ENCODE assay signal across 10 cellular contexts in the genomic region with DNA sequence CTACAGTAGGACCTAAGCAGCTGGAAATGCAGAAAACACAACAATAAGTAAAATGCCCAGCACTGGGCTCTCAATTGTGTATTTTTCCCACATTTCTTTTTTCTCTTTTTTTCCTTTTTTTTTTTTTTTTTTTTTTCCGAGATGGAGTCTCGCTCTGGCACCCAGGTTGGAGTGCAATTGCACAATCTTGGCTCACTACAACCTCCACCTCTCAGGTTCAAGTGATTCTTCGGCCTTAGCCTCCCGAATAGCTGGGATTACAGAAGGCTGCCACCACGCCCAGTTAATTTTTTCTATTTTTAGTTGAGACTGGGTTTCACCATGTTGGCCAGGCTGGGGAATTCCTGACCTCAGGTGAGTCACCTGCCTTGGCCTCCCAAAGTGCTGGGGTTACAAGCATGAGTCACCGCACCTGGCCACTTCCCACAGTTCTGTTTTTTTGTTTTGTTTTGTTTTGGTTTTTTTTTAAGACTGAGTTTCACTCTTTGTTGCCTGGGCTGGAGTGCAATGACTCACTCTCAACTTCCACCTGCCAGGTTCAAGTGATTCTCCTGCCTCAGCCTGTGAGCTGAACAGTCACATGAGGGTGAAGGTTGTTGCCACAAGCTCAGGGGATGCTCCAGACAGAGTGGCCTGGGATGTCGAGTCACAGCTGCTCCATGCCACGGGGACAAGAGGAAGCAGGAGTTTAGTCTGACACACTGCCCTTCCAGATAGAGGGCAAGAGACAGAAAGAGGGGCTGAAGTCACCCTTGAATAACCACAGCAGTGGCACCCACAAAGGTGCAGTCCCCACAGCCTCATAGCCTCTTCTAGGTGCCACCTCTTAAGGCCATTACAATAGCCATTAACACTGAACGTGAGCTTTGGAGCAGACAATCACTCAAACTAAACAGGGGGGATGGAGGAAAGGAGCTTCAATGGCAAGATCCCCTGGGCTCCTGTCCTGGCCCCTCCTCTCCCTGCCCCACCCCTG. TPM values are rescaled to one million over a fixed set of nuclear protein-coding genes. Genes with fewer than 3 reads are reported as not detected.
DNase-seq lines count a peak whose midpoint lies in the region; ATAC-seq and TF ChIP-seq lines count a peak whose summit lies in the region.
"Not testable (repeated sequence)": the region's sequence is repeated elsewhere in the genome, so short reads cannot be mapped to it uniquely, and the experiment has no call there.
"Had no signal": no experiment of that assay in that cellular context is flagged by ENCODE, and none has a peak within 500 bp of the region (broad histone marks: within the 10 kb centered on the region; RNA-seq: fewer than 3 reads in every experiment).

No MANE protein-coding gene starts in this region.

- H4K20me1 ChIP-seq in SU-DHL-6 (ENCODE audit: low read depth, low read length), result not testable (repeated sequence)

- H3K27ac Mint-ChIP-seq in activated T-cell treated with anti-CD3 and anti-CD28 coated beads, Interleukin-2, amount 50 U/mL, for 72 hours, result peak overlapping the region; percentile 73

- H3K4me3 Mint-ChIP-seq in activated T-cell treated with anti-CD3 and anti-CD28 coated beads, Interleukin-2, amount 50 U/mL, for 72 hours, result peak overlapping the region; percentile 45 to 53

- not testable (repeated sequence) for H3K9me2 ChIP-seq in SU-DHL-6 (replicated peaks; ENCODE audit: insufficient read depth, low read length)

- H3K79me2 ChIP-seq in SU-DHL-6 (ENCODE audit: insufficient read depth, low read length), result not testable (repeated sequence)

- H3K9me3 ChIP-seq in SU-DHL-6 (ENCODE audit: insufficient read depth, low read length), result not testable (repeated sequence)

- not testable (repeated sequence) for H3K9me3 Mint-ChIP-seq in activated T-cell treated with anti-CD3 and anti-CD28 coated beads, Interleukin-2, amount 50 U/mL, for 72 hours

- H3K4me1 Mint-ChIP-seq in activated T-cell treated with anti-CD3 and anti-CD28 coated beads, Interleukin-2, amount 50 U/mL, for 72 hours (ENCODE audit: low read depth), result peaks cover 81% of the 10 kb centered on the region

- H3K27ac ChIP-seq in SU-DHL-6 (ENCODE audit: low read depth, low read length), result peak overlapping the region; percentile 64

- peak; percentile 91 for TF ChIP-seq EP300 in Ishikawa (IDR thresholded peaks at IDR 0.05; ENCODE audit: borderline replicate concordance)

- not testable (repeated sequence) for TF ChIP-seq CTCF in SU-DHL-6 (IDR thresholded peaks at IDR 0.05; ENCODE audit: insufficient read depth, low read length, poor library complexity, severe bottlenecking); fibroblast of mammary gland (conservative IDR thresholded peaks at IDR 0.05; ENCODE audit: control insufficient read depth, insufficient read depth, low read depth, low read length)

- ATAC-seq in GM18907 (IDR thresholded peaks at IDR 0.05; ENCODE audit: unreplicated experiment), result peak; percentile 77
- ATAC-seq in HG02840 (IDR thresholded peaks at IDR 0.05; ENCODE audit: low FRiP score, unreplicated experiment), result peak; percentile 74
- ATAC-seq in activated T-cell treated with anti-CD3 and anti-CD28 coated beads, Interleukin-2, amount 50 U/mL, for 72 hours (replicated peaks in 1 of 2), result peak; percentile 88 to 91

- not testable (repeated sequence) for H3K4me3 ChIP-seq in SU-DHL-6 (ENCODE audit: insufficient read depth, low read length, poor library complexity, severe bottlenecking); fibroblast of mammary gland (ENCODE audit: control insufficient read depth, low read depth, low read length)

- not testable (repeated sequence) for H3K9ac ChIP-seq in SU-DHL-6 (ENCODE audit: low read length)

- peak overlapping the region; percentile 9 for H3K4me2 ChIP-seq in SU-DHL-6 (ENCODE audit: low read depth, low read length, poor library complexity, severe bottlenecking)

- not testable (repeated sequence) for H3K36me3 ChIP-seq in SU-DHL-6 (ENCODE audit: low read length)

- H3K27me3 Mint-ChIP-seq in activated T-cell treated with anti-CD3 and anti-CD28 coated beads, Interleukin-2, amount 50 U/mL, for 72 hours (ENCODE audit: low read depth), result not testable (repeated sequence)

- H3F3A ChIP-seq in SU-DHL-6 (ENCODE audit: insufficient read depth), result not testable (repeated sequence)

- H3K36me3 Mint-ChIP-seq in activated T-cell treated with anti-CD3 and anti-CD28 coated beads, Interleukin-2, amount 50 U/mL, for 72 hours (ENCODE audit: insufficient read depth in 2 of 2), result peaks cover 12 to 19% of the 10 kb centered on the region in 2 donors

- TF ChIP-seq RAD21 in Ishikawa (IDR thresholded peaks at IDR 0.05; ENCODE audit: low read depth), result peak; percentile 10; the same call in 1 of the 2 replicates

- H3K27me3 ChIP-seq in SU-DHL-6 (ENCODE audit: low read length), result not testable (repeated sequence)

- DNase-seq in A172 (ENCODE audit: low spot score) (peak; percentile 82), fibroblast of mammary gland (ENCODE audit: low read depth) (peak; percentile 6)
- peak; percentile 88 to 94 for DNase-seq in activated T-cell treated with anti-CD3 and anti-CD28 coated beads, Interleukin-2, amount 50 U/mL, for 72 hours
- DNase-seq in stimulated activated CD4-positive, alpha-beta T cell treated with anti-CD3 and anti-CD28 coated beads, Interleukin-1b, Interleukin-23, amount 100 ng/mL, for 1 hour (ENCODE audit: low read depth in 2 of 2), result peak; percentile 51 to 57

- not testable (repeated sequence) for H2AFZ ChIP-seq in SU-DHL-6 (ENCODE audit: low read depth, low read length, severe bottlenecking)

TF ChIP-seq in Ishikawa, 13 proteins besides CTCF, POLR2A, EP300 and RAD21:
- peak; percentile 97 for TF ChIP-seq TEAD4 (IDR thresholded peaks at IDR 0.05)
- peak; percentile 98 for TF ChIP-seq TCF12 (IDR thresholded peaks at IDR 0.05; ENCODE audit: low read depth)
- TF ChIP-seq YY1 (IDR thresholded peaks at IDR 0.05; ENCODE audit: low read depth), result peak; percentile 54
- TF ChIP-seq, protein P1, sequence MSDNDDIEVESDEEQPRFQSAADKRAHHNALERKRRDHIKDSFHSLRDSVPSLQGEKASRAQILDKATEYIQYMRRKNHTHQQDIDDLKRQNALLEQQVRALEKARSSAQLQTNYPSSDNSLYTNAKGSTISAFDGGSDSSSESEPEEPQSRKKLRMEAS (IDR thresholded peaks at IDR 0.05), result peak; percentile 81
- peak; percentile 87 for TF ChIP-seq FOXM1 (IDR thresholded peaks at IDR 0.05; ENCODE audit: borderline replicate concordance, low read depth)
- TF ChIP-seq, protein P2, sequence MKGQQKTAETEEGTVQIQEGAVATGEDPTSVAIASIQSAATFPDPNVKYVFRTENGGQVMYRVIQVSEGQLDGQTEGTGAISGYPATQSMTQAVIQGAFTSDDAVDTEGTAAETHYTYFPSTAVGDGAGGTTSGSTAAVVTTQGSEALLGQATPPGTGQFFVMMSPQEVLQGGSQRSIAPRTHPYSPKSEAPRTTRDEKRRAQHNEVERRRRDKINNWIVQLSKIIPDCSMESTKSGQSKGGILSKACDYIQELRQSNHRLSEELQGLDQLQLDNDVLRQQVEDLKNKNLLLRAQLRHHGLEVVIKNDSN (IDR thresholded peaks at IDR 0.05), result peak; percentile 68; the same call in 1 of the 2 replicates
- peak; percentile 97 for TF ChIP-seq CEBPB (IDR thresholded peaks at IDR 0.05)
- peak; percentile 95 for TF ChIP-seq NFIC (IDR thresholded peaks at IDR 0.05)

RNA-seq across cellular contexts. Expression of a gene that starts 2.9 kb away (rescaled TPM):
- 4.9 and 8.7 TPM in 2 replicates for total RNA-seq in A172 (2014; rRNA removed; shearing (Covaris generic))
- total RNA-seq in activated T-cell treated with anti-CD3 and anti-CD28 coated beads, Interleukin-2, amount 50 U/mL, for 72 hours, result 10 to 100 TPM; 27.1 to 44.7 TPM

RNA-seq across cellular contexts. Expression of a gene that starts 27.7 kb away (rescaled TPM):
- total RNA-seq in A172 (2014; rRNA removed; shearing (Covaris generic)), result not detected in 2 replicates
- total RNA-seq in activated T-cell treated with anti-CD3 and anti-CD28 coated beads, Interleukin-2, amount 50 U/mL, for 72 hours, result under 1 TPM in 1 of 2 donors, not detected in 1; 0.37 TPM
- total RNA-seq: fibroblast of villous mesenchyme, neural crest cell had no signal

RNA-seq across cellular contexts. Expression of a gene that starts 29.0 kb away (rescaled TPM):
- total RNA-seq in A172 (2014; rRNA removed; shearing (Covaris generic)), result 6.4 and 8.2 TPM in 2 replicates
- total RNA-seq in activated T-cell treated with anti-CD3 and anti-CD28 coated beads, Interleukin-2, amount 50 U/mL, for 72 hours, result 100 to 1,000 TPM; 143 to 147 TPM

RNA-seq across cellular contexts. Expression of a gene that starts 35.9 kb away (rescaled TPM):
- total RNA-seq in A172 (2014; rRNA removed; shearing (Covaris generic)), result 0.10 and 1.9 TPM in 2 replicates
- 10 to 100 TPM; 33.9 to 43.0 TPM for total RNA-seq in activated T-cell treated with anti-CD3 and anti-CD28 coated beads, Interleukin-2, amount 50 U/mL, for 72 hours

RNA-seq across cellular contexts. Expression of a gene that starts 55.6 kb away (rescaled TPM):
- total RNA-seq in A172 (2014; rRNA removed; shearing (Covaris generic)), result 2.8 and 6.3 TPM in 2 replicates
- total RNA-seq in activated T-cell treated with anti-CD3 and anti-CD28 coated beads, Interleukin-2, amount 50 U/mL, for 72 hours, result 10 to 100 TPM; 44.8 to 49.0 TPM

Comparison
In these comparisons a context has a peak if more than half of its experiments do, and no peak if none do; other contexts are left out.
1. DNase-seq: peak in every context shown above with its lines; median percentile 91 in activated T-cell treated with anti-CD3 and anti-CD28 coated beads, Interleukin-2, amount 50 U/mL, for 72 hours; 82 in A172; 54 in stimulated activated CD4-positive, alpha-beta T cell treated with anti-CD3 and anti-CD28 coated beads, Interleukin-1b, Interleukin-23, amount 100 ng/mL, for 1 hour; 6 in fibroblast of mammary gland.
2. RNA of a gene that starts 29.0 kb away (total RNA-seq): 143 to 147 TPM in activated T-cell treated with anti-CD3 and anti-CD28 coated beads, Interleukin-2, amount 50 U/mL, for 72 hours; 6.4 to 8.2 TPM in A172; every median in the first group is over 10 times any median in the second.
3. Peak in every context shown above with its lines, with median percentiles within 50 percentile points of each other: ATAC-seq.